In genomic region chr15:63015618-63016017, GRCh38 we compare ENCODE assay signal across 1 cellular context.
TF ChIP-seq lines count a peak whose summit lies in the region.

No MANE protein-coding gene starts in this region.

TF ChIP-seq in liver, 16 proteins besides CTCF, POLR2A, EP300 and RAD21 (continued from another document):
- TF ChIP-seq, protein P1, sequence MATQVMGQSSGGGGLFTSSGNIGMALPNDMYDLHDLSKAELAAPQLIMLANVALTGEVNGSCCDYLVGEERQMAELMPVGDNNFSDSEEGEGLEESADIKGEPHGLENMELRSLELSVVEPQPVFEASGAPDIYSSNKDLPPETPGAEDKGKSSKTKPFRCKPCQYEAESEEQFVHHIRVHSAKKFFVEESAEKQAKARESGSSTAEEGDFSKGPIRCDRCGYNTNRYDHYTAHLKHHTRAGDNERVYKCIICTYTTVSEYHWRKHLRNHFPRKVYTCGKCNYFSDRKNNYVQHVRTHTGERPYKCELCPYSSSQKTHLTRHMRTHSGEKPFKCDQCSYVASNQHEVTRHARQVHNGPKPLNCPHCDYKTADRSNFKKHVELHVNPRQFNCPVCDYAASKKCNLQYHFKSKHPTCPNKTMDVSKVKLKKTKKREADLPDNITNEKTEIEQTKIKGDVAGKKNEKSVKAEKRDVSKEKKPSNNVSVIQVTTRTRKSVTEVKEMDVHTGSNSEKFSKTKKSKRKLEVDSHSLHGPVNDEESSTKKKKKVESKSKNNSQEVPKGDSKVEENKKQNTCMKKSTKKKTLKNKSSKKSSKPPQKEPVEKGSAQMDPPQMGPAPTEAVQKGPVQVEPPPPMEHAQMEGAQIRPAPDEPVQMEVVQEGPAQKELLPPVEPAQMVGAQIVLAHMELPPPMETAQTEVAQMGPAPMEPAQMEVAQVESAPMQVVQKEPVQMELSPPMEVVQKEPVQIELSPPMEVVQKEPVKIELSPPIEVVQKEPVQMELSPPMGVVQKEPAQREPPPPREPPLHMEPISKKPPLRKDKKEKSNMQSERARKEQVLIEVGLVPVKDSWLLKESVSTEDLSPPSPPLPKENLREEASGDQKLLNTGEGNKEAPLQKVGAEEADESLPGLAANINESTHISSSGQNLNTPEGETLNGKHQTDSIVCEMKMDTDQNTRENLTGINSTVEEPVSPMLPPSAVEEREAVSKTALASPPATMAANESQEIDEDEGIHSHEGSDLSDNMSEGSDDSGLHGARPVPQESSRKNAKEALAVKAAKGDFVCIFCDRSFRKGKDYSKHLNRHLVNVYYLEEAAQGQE (IDR thresholded peaks at IDR 0.05) = no peak
- TF ChIP-seq RXRA (IDR thresholded peaks at IDR 0.05) (peak; percentile 75 to 78), FOXA2 (IDR thresholded peaks at IDR 0.05) (peak; percentile 10)
- TF ChIP-seq, protein P2, sequence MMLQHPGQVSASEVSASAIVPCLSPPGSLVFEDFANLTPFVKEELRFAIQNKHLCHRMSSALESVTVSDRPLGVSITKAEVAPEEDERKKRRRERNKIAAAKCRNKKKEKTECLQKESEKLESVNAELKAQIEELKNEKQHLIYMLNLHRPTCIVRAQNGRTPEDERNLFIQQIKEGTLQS (IDR thresholded peaks at IDR 0.05) = peak; percentile 54
